In genomic region chr2:95185197-95185596, GRCh38 we compare ENCODE assay signal across 22 cellular contexts. TPM values are rescaled to one million over a fixed set of nuclear protein-coding genes. Genes with fewer than 3 reads are reported as not detected.
DNase-seq lines count a peak whose midpoint lies in the region; FAIRE-seq and TF ChIP-seq lines count a peak whose summit lies in the region.
"Had no signal": no experiment of that assay in that cellular context is flagged by ENCODE, and none has a peak within 500 bp of the region (broad histone marks: within the 10 kb centered on the region; RNA-seq: fewer than 3 reads in every experiment).

No MANE protein-coding gene starts in this region.

- FAIRE-seq in GM12892 (lab: Jason Lieb, UNC) (no peak), urothelium cell line (lab: Jason Lieb, UNC) (no peak)
- FAIRE-seq: A549, G401.6, GM18507, H54 had no signal

- no peak overlapping the region for H3K4me3 Mint-ChIP-seq in neural crest cell
- H3K4me3 Mint-ChIP-seq: HFFc6 had no signal

- peaks cover 22 to 24% of the 10 kb centered on the region in 2 donors for H3K36me3 ChIP-seq in thyroid gland

- H3K4me1 ChIP-seq in thyroid gland: no peaks in the 10 kb centered on the region
- H3K4me1 ChIP-seq: A549, HAP-1 had no signal

- DNase-seq in Ammon's horn (ENCODE audit: low spot score) (peak; percentile 25), anterior cingulate cortex (lab: John Stamatoyannopoulos, UW) (peak in 36 of 58 donors; percentile 4 to 69 (median 34)), neural crest cell (ENCODE audit: low read depth, low spot score) (no peak), superior temporal gyrus (ENCODE audit: extremely low spot score) (peak; percentile 32), GM12892 (ENCODE audit: insufficient read length) (no peak), urothelium cell line (ENCODE audit: low spot score) (no peak), thyroid gland (no peak)
- DNase-seq: 8988T; ACHN; AML-193; C1 segment of cervical spinal cord; CD4-positive, alpha-beta memory T cell; COR-L47; DMS153; DND-41; GOT3; HFFc6 had no signal

- peaks cover 11% of the 10 kb centered on the region for H3K27me3 Mint-ChIP-seq in neural crest cell (ENCODE audit: low read depth)

- H3K9me3 ChIP-seq in thyroid gland: no peaks in the 10 kb centered on the region
- H3K9me3 ChIP-seq: HAP-1 had no signal

- TF ChIP-seq CTCF in neural crest cell (conservative IDR thresholded peaks at IDR 0.05): no peak
- no peak for TF ChIP-seq CTCF in thyroid gland (IDR thresholded peaks at IDR 0.05)

- H3K4me1 Mint-ChIP-seq in neural crest cell: no peaks in the 10 kb centered on the region
- H3K4me1 Mint-ChIP-seq: CD4-positive, alpha-beta memory T cell had no signal

- H3K27ac ChIP-seq in thyroid gland: no peak overlapping the region
- H3K27ac ChIP-seq: A549 had no signal

- H3K4me3 ChIP-seq in thyroid gland (replicated peaks in 1 of 3): no peak overlapping the region
- H3K4me3 ChIP-seq: A549, HAP-1 had no signal

- peaks cover 23% of the 10 kb centered on the region for H3K36me3 Mint-ChIP-seq in neural crest cell (ENCODE audit: low read depth)

- peaks cover 3% of the 10 kb centered on the region for H3K9me3 Mint-ChIP-seq in neural crest cell

- no peak for TF ChIP-seq POLR2A in GM12892 (IDR thresholded peaks at IDR 0.05; ENCODE audit: low read depth, low read length)
- TF ChIP-seq POLR2A in thyroid gland (IDR thresholded peaks at IDR 0.05): no peak

- 95 to 97% methylated on average over 3 of the region's 3 CpGs for WGBS in thyroid gland, 2 donors

- intact Hi-C loops in thyroid gland (cut with DNase I): no loop called here

- H3K27me3 ChIP-seq in thyroid gland: no peaks in the 10 kb centered on the region

- peak overlapping the region; percentile 48 for H3K27ac Mint-ChIP-seq in neural crest cell (ENCODE audit: unreplicated experiment)
- H3K27ac Mint-ChIP-seq: CD4-positive, alpha-beta memory T cell; HFFc6 had no signal

RNA-seq across cellular contexts. Expression of gene ZNF2, which starts 19.6 kb away (rescaled TPM):
- total RNA-seq in neural crest cell (6.3 and 7.0 TPM in 2 replicates), thyroid gland (1 to 10 TPM; 5.0 to 7.5 (median 5.7) TPM)
- polyA plus RNA-seq in GM12892 (2012; ENCODE audit: missing spikeins): 2.2 TPM

RNA-seq across cellular contexts. Expression of gene ZNF892, which starts 22.1 kb away (rescaled TPM):
- total RNA-seq in neural crest cell (18.9 and 20.2 TPM in 2 replicates), thyroid gland (10 to 100 TPM in 2 of 4 donors, 1 to 10 TPM in 2; 6.7 to 10.5 (median 9.9) TPM)
- polyA plus RNA-seq in GM12892 (2012; ENCODE audit: missing spikeins): 1.4 TPM

RNA-seq across cellular contexts. Expression of gene ZNF514, which starts 25.5 kb away (rescaled TPM):
- total RNA-seq in neural crest cell (22.6 and 28.0 TPM in 2 replicates), thyroid gland (10 to 100 TPM; 23.5 to 28.5 (median 25.6) TPM)
- 7.1 TPM for polyA plus RNA-seq in GM12892 (2012; ENCODE audit: missing spikeins)

Comparison
In these comparisons a context has a peak if more than half of its experiments do, and no peak if none do; other contexts are left out.
1. DNase-seq: peak in Ammon's horn (single experiment), anterior cingulate cortex (36 of 58) and superior temporal gyrus (single experiment); none in neural crest cell (single experiment), GM12892 (single experiment), urothelium cell line (single experiment) and thyroid gland (0 of 2).